ENCODE assay signal across 21 cellular contexts in genomic region chr2:23624915-23625314, GRCh38.
"Had no signal": no experiment of that assay in that cellular context is flagged by ENCODE, and none has a peak within 500 bp of the region (broad histone marks: within the 10 kb centered on the region; RNA-seq: fewer than 3 reads in every experiment).

No MANE protein-coding gene starts in this region.

- H3K4me3 ChIP-seq: heart right ventricle, lung, right atrium auricular region, smooth muscle cell, stomach, testis, tibial artery, upper lobe of left lung had no signal

- ATAC-seq: esophagus mucosa; heart right ventricle; left ventricle myocardium superior; natural killer cell; sciatic nerve; stimulated activated effector memory CD8-positive, alpha-beta T cell treated with anti-CD3 and anti-CD28 coated beads, Interleukin-12 subunit alpha, Interleukin-12 subunit beta, amount 100 ng/mL, for 72 hours had no signal

- DNase-seq: cortex of kidney, heart right ventricle, hippocampal formation, immature natural killer cell, islet precursor cell, left ventricle myocardium superior, natural killer cell, stomach, substantia nigra, tibial artery, upper lobe of left lung had no signal

- H3K9me3 ChIP-seq: neutrophil, testis had no signal

- H3K36me3 ChIP-seq: heart right ventricle, neutrophil, right atrium auricular region, stomach, upper lobe of left lung had no signal

- H3K27me3 ChIP-seq: heart right ventricle, neutrophil, right atrium auricular region, stomach, testis, tibial artery, upper lobe of left lung had no signal

- H3K27ac ChIP-seq: epithelial cell of prostate, heart right ventricle, neutrophil, parathyroid adenoma, right atrium auricular region, testis, tibial artery, upper lobe of left lung had no signal

- H3K4me1 ChIP-seq: parathyroid adenoma, upper lobe of left lung had no signal
